11 cellular contexts compared by ENCODE assay signal in the genomic region with DNA sequence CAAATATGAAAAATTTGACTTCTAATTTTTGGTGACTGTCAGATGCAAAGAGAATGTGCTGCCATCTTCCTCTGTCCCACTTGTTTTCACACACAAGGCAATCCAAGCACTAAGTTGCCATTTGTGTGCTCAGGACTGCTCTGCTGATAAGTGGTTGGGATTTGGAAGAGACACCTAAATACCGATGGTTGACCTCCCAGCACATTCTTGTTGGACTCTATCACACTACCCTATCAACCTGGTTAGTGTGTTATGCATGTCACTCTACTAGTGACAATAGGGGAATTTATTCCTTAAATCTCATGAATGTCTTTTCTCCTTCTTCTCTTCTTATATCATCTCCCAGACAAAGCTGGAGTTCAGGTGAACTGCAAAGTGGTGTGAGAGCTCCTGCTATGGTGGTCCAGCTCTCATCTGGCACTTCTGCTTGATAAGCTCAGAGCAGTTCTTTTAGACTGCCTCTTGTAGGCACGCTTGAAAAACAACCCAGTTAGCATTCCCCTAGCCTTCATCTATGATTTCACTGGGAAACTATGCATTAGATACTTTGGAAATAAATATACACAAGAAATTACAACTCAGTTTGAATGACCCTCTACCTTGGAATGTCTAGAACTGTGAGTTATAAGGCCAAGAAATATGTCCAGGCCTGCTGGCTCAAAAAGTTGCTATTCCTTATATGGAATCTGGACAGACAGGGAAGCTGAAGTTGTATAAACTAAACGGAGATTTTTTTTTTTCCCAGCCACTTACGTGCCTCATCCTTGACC.
DNase-seq lines count a peak whose midpoint lies in the region; ATAC-seq and TF ChIP-seq lines count a peak whose summit lies in the region.
"Had no signal": no experiment of that assay in that cellular context is flagged by ENCODE, and none has a peak within 500 bp of the region (broad histone marks: within the 10 kb centered on the region; RNA-seq: fewer than 3 reads in every experiment).

No MANE protein-coding gene starts in this region.

- peak in 1 of 2 experiments; percentile 60; a peak in 1 of 4 replicates for TF ChIP-seq EP300 in SK-N-SH (IDR thresholded peaks at IDR 0.05; ENCODE audit: borderline replicate concordance in 1 of 2, low read depth in 1 of 2, low read length in 1 of 2)

- H3K4me1 ChIP-seq in SK-N-SH (ENCODE audit: control insufficient read depth in 1 of 2, insufficient read depth in 2 of 2, low read depth in 1 of 2, low read length in 1 of 2) (peaks cover 0 to 10% of the 10 kb centered on the region in 2 experiments; a peak in 2 of 4 replicates), prostate gland (replicated peaks) (peaks cover 2% of the 10 kb centered on the region)

- TF ChIP-seq CTCF in Calu3 (IDR thresholded peaks at IDR 0.05; ENCODE audit: unreplicated experiment), result no peak
- no peak for TF ChIP-seq CTCF in SK-N-SH (IDR thresholded peaks at IDR 0.05)
- TF ChIP-seq CTCF in fibroblast of pulmonary artery (IDR thresholded peaks at IDR 0.05; ENCODE audit: low read length, missing control alignments), result no peak
- TF ChIP-seq CTCF in prostate gland (IDR thresholded peaks at IDR 0.05), result no peak

- peak overlapping the region; percentile 18 for H3K27ac Mint-ChIP-seq in Calu3 (ENCODE audit: unreplicated experiment)
- H3K27ac Mint-ChIP-seq: activated CD4-positive, alpha-beta T cell treated with anti-CD3 and anti-CD28 coated beads, Interleukin-2, amount 10 ng/mL, durations not matched to agents 24 days and 14 days had no signal

- H3K27me3 Mint-ChIP-seq in Calu3 (ENCODE audit: unreplicated experiment), result no peaks in the 10 kb centered on the region
- H3K27me3 Mint-ChIP-seq: activated CD4-positive, alpha-beta T cell treated with anti-CD3 and anti-CD28 coated beads, Interleukin-2, amount 10 ng/mL, durations not matched to agents 24 days and 14 days had no signal

- no peak overlapping the region for H3K4me3 Mint-ChIP-seq in Calu3 (ENCODE audit: low read depth, unreplicated experiment)
- H3K4me3 Mint-ChIP-seq: activated CD4-positive, alpha-beta T cell treated with anti-CD3 and anti-CD28 coated beads, Interleukin-2, amount 10 ng/mL, durations not matched to agents 24 days and 14 days had no signal

- CTCF ChIA-PET in Calu3 (lab: Charles Lee) (interaction anchor here (0.5 kb wide), 1 partner anchor 311 kb away, joined by 3 read pairs; no protein-coding TSS in a partner anchor), SK-N-SH (lab: Yijun Ruan, JAX) (no interaction called here)

- no peaks in the 10 kb centered on the region for H3K9me3 Mint-ChIP-seq in Calu3 (ENCODE audit: low read depth, unreplicated experiment)
- H3K9me3 Mint-ChIP-seq: activated CD4-positive, alpha-beta T cell treated with anti-CD3 and anti-CD28 coated beads, Interleukin-2, amount 10 ng/mL, durations not matched to agents 24 days and 14 days had no signal

- H3F3A ChIP-seq in SK-N-SH (replicated peaks; ENCODE audit: insufficient read depth), result peaks cover 18% of the 10 kb centered on the region

- H3K27me3 ChIP-seq in SK-N-SH (ENCODE audit: insufficient read depth) (no peaks in the 10 kb centered on the region), prostate gland (replicated peaks; ENCODE audit: insufficient read depth) (no peaks in the 10 kb centered on the region)

- no peaks in the 10 kb centered on the region for H3K36me3 ChIP-seq in SK-N-SH (replicated peaks in 1 of 2; ENCODE audit: control insufficient read depth in 1 of 2, insufficient read depth in 2 of 2, low read length in 1 of 2)
- H3K36me3 ChIP-seq in prostate gland, result no peaks in the 10 kb centered on the region

- no TSS peak for BruUV-seq in Calu3 (replicated peaks; lab: Mats Ljungman, UMichigan)

- H3K4me3 ChIP-seq in SK-N-SH (ENCODE audit: low read depth in 2 of 2, low read length in 1 of 2), result no peak overlapping the region
- no peak overlapping the region for H3K4me3 ChIP-seq in fibroblast of pulmonary artery (replicated peaks; ENCODE audit: low read depth, low read length)
- H3K4me3 ChIP-seq in prostate gland, result no peak overlapping the region

- H3K27ac ChIP-seq in SK-N-SH (ENCODE audit: low read depth in 2 of 2, low read length in 1 of 2) (peak overlapping the region; percentile 76 to 90; a peak in 3 of 4 replicates), prostate gland (peak overlapping the region; percentile 25 to 36)

- intact Hi-C loops in Calu3 (cut with micrococcal nuclease; ENCODE audit: unreplicated experiment), result no loop called here
- intact Hi-C loops in prostate gland (cut with DNase I), result no loop called here

- DNase-seq in Calu3 (peak; percentile 8), SK-N-SH (no peak), fibroblast of pulmonary artery (ENCODE audit: low read depth) (peak; percentile 96), prostate gland (ENCODE audit: low spot score) (peak; percentile 26), occipital lobe (lab: John Stamatoyannopoulos, UW) (no peak), NCI-H146 (lab: John Stamatoyannopoulos, UW) (no peak)
- DNase-seq in stimulated activated CD4-positive, alpha-beta T cell treated with anti-CD3 and anti-CD28 coated beads, Interleukin-15, amount 100 ng/mL, for 24 hours, result no peak
- DNase-seq: activated CD4-positive, alpha-beta T cell treated with anti-CD3 and anti-CD28 coated beads, Interleukin-2, amount 10 ng/mL, durations not matched to agents 24 days and 14 days; NCI-H1436; nucleus accumbens had no signal

- H2AFZ ChIP-seq in SK-N-SH (ENCODE audit: low read depth), result peak overlapping the region; percentile 62; the same call in 1 of the 2 replicates

- peaks cover 22% of the 10 kb centered on the region for H3K4me1 Mint-ChIP-seq in Calu3 (ENCODE audit: low read depth, unreplicated experiment)
- H3K4me1 Mint-ChIP-seq: activated CD4-positive, alpha-beta T cell treated with anti-CD3 and anti-CD28 coated beads, Interleukin-2, amount 10 ng/mL, durations not matched to agents 24 days and 14 days had no signal

- TF ChIP-seq RAD21 in SK-N-SH (IDR thresholded peaks at IDR 0.05; ENCODE audit: low read length), result no peak

- peak overlapping the region; percentile 51 for H3K4me2 ChIP-seq in SK-N-SH

- H4K20me1 ChIP-seq in SK-N-SH (ENCODE audit: insufficient read depth), result no peaks in the 10 kb centered on the region

- H3K9me3 ChIP-seq in SK-N-SH (no peaks in the 10 kb centered on the region), prostate gland (no peaks in the 10 kb centered on the region)

- H3K36me3 Mint-ChIP-seq in Calu3 (ENCODE audit: insufficient read depth, unreplicated experiment), result no peaks in the 10 kb centered on the region

- 21% methylated on average over 4 of the region's 4 CpGs for WGBS in SK-N-SH (ENCODE audit: low lambda C conversion rate)
- WGBS in prostate gland, result 33% methylated on average over 4 of the region's 4 CpGs

- ATAC-seq in GM21737 (IDR thresholded peaks at IDR 0.05; ENCODE audit: unreplicated experiment), result no peak

- TF ChIP-seq POLR2A in prostate gland (IDR thresholded peaks at IDR 0.05), result no peak

- H3K9me2 ChIP-seq in SK-N-SH, result no peaks in the 10 kb centered on the region

- no peaks in the 10 kb centered on the region for H3K79me2 ChIP-seq in SK-N-SH (ENCODE audit: insufficient read depth)

- peak overlapping the region; percentile 39; the same call in 1 of the 2 replicates for H3K9ac ChIP-seq in SK-N-SH

- POLR2A ChIA-PET in SK-N-SH (lab: Yijun Ruan, JAX), result no interaction called here

TF ChIP-seq in SK-N-SH, 30 proteins besides CTCF, POLR2A, EP300 and RAD21:
- TF ChIP-seq GABPA (IDR thresholded peaks at IDR 0.05; ENCODE audit: low read depth), result no peak
- peak; percentile 53 for TF ChIP-seq TCF12 (IDR thresholded peaks at IDR 0.05)
- no peak for TF ChIP-seq MXI1 (IDR thresholded peaks at IDR 0.05; ENCODE audit: low read depth, low read length)
- TF ChIP-seq JUND (IDR thresholded peaks at IDR 0.05), result peak; percentile 66; the same call in 1 of the 2 replicates
- TF ChIP-seq FOSL2 (IDR thresholded peaks at IDR 0.05; ENCODE audit: borderline replicate concordance, low read depth), result peak; percentile 65; the same call in 1 of the 2 replicates
- TF ChIP-seq NFIC (IDR thresholded peaks at IDR 0.05; ENCODE audit: borderline replicate concordance), result peak; percentile 11; the same call in 1 of the 2 replicates
- TF ChIP-seq, protein P1, sequence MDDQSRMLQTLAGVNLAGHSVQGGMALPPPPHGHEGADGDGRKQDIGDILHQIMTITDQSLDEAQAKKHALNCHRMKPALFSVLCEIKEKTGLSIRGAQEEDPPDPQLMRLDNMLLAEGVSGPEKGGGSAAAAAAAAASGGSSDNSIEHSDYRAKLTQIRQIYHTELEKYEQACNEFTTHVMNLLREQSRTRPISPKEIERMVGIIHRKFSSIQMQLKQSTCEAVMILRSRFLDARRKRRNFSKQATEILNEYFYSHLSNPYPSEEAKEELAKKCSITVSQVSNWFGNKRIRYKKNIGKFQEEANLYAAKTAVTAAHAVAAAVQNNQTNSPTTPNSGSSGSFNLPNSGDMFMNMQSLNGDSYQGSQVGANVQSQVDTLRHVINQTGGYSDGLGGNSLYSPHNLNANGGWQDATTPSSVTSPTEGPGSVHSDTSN (IDR thresholded peaks at IDR 0.05), result peak; percentile 26; the same call in 1 of the 2 replicates
- peak; percentile 62; the same call in 1 of the 2 replicates for TF ChIP-seq TEAD4 (IDR thresholded peaks at IDR 0.05; ENCODE audit: borderline replicate concordance, insufficient read depth)

Comparison
In these comparisons a context has a peak if more than half of its experiments do, and no peak if none do; other contexts are left out.
1. DNase-seq: peak in Calu3 (single experiment), fibroblast of pulmonary artery (single experiment) and prostate gland (single experiment); none in SK-N-SH (single experiment), stimulated activated CD4-positive, alpha-beta T cell treated with anti-CD3 and anti-CD28 coated beads, Interleukin-15, amount 100 ng/mL, for 24 hours (single experiment), occipital lobe (single experiment) and NCI-H146 (single experiment).